In the genomic region with DNA sequence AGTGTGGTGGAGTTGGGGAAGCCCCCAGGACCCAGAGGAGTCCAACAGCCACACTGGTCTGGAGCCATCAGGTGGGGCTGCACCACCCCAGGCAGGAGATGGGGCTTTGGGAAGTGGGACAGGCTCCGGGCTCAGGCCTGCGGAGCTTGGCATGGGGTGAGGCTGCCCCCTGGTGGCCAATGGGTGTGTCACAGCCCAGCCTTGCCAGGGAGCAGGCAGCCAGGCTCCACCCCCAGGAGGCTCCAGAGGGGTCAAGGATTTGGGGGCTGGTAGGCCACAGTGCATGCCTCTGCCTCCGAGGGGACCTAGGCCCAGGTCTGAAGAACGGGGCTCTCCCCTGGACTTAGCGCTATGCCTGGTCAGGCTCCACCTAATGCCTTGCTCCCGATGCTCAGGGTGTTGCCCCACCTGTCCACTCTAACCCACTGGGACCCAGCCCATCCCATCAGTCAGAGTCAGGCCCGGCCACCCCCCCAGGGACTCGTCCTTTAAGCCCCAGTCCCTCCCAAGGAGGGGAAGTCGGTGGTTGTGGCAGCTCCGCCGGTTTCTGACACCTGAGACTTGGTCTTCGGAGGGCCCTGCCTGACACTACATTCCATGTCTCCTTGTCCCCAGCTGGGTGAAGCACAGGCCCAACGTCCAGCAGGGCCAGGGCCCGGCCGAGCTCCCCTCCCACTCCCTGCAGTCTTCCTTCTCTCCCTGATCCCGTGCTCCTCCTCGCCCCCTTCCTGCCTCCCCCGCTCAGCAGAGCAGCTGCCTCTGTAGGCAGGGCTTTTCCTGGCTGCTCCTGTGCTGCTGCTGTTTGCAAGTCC, we compare ENCODE assay signal across 1 cellular context.
A peak's percentile ranks its signal among the peaks of the same experiment; 100 is the strongest.
TF ChIP-seq lines count a peak whose summit lies in the region.

No MANE protein-coding gene starts in this region.

TF ChIP-seq in K562, 482 proteins besides CTCF, POLR2A, EP300 and RAD21 (continued from another document and continues in another):
- TF ChIP-seq NBN (IDR thresholded peaks at IDR 0.05; ENCODE audit: low read depth) = no peak
- no peak for TF ChIP-seq BRD4 (IDR thresholded peaks at IDR 0.05)
- TF ChIP-seq, protein P1, sequence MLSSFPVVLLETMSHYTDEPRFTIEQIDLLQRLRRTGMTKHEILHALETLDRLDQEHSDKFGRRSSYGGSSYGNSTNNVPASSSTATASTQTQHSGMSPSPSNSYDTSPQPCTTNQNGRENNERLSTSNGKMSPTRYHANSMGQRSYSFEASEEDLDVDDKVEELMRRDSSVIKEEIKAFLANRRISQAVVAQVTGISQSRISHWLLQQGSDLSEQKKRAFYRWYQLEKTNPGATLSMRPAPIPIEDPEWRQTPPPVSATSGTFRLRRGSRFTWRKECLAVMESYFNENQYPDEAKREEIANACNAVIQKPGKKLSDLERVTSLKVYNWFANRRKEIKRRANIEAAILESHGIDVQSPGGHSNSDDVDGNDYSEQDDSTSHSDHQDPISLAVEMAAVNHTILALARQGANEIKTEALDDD (IDR thresholded peaks at IDR 0.05) = no peak
- TF ChIP-seq ZNF384 (IDR thresholded peaks at IDR 0.05; ENCODE audit: low read depth, low read length) = no peak
- TF ChIP-seq MEIS2 (IDR thresholded peaks at IDR 0.05; ENCODE audit: partially characterized antibody) = no peak
- no peak for TF ChIP-seq ZNF354B (CRISPR knock-in tag; IDR thresholded peaks at IDR 0.05)
- TF ChIP-seq, protein P2, sequence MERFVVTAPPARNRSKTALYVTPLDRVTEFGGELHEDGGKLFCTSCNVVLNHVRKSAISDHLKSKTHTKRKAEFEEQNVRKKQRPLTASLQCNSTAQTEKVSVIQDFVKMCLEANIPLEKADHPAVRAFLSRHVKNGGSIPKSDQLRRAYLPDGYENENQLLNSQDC (CRISPR knock-in tag; IDR thresholded peaks at IDR 0.05) = no peak
- no peak for TF ChIP-seq ATF1 (CRISPR knock-in tag; IDR thresholded peaks at IDR 0.05)
- TF ChIP-seq ATF1 (tag; IDR thresholded peaks at IDR 0.05) = no peak
- no peak for TF ChIP-seq PHB2 (IDR thresholded peaks at IDR 0.05; ENCODE audit: low read depth)
- TF ChIP-seq EZH2 (IDR thresholded peaks at IDR 0.05; ENCODE audit: borderline replicate concordance, low read depth, low read length) = no peak
- TF ChIP-seq ZNF197 (CRISPR knock-in tag; IDR thresholded peaks at IDR 0.05; ENCODE audit: low read depth) = no peak
- no peak for TF ChIP-seq ZSCAN32 (CRISPR knock-in tag; IDR thresholded peaks at IDR 0.05)
- TF ChIP-seq, protein P3, sequence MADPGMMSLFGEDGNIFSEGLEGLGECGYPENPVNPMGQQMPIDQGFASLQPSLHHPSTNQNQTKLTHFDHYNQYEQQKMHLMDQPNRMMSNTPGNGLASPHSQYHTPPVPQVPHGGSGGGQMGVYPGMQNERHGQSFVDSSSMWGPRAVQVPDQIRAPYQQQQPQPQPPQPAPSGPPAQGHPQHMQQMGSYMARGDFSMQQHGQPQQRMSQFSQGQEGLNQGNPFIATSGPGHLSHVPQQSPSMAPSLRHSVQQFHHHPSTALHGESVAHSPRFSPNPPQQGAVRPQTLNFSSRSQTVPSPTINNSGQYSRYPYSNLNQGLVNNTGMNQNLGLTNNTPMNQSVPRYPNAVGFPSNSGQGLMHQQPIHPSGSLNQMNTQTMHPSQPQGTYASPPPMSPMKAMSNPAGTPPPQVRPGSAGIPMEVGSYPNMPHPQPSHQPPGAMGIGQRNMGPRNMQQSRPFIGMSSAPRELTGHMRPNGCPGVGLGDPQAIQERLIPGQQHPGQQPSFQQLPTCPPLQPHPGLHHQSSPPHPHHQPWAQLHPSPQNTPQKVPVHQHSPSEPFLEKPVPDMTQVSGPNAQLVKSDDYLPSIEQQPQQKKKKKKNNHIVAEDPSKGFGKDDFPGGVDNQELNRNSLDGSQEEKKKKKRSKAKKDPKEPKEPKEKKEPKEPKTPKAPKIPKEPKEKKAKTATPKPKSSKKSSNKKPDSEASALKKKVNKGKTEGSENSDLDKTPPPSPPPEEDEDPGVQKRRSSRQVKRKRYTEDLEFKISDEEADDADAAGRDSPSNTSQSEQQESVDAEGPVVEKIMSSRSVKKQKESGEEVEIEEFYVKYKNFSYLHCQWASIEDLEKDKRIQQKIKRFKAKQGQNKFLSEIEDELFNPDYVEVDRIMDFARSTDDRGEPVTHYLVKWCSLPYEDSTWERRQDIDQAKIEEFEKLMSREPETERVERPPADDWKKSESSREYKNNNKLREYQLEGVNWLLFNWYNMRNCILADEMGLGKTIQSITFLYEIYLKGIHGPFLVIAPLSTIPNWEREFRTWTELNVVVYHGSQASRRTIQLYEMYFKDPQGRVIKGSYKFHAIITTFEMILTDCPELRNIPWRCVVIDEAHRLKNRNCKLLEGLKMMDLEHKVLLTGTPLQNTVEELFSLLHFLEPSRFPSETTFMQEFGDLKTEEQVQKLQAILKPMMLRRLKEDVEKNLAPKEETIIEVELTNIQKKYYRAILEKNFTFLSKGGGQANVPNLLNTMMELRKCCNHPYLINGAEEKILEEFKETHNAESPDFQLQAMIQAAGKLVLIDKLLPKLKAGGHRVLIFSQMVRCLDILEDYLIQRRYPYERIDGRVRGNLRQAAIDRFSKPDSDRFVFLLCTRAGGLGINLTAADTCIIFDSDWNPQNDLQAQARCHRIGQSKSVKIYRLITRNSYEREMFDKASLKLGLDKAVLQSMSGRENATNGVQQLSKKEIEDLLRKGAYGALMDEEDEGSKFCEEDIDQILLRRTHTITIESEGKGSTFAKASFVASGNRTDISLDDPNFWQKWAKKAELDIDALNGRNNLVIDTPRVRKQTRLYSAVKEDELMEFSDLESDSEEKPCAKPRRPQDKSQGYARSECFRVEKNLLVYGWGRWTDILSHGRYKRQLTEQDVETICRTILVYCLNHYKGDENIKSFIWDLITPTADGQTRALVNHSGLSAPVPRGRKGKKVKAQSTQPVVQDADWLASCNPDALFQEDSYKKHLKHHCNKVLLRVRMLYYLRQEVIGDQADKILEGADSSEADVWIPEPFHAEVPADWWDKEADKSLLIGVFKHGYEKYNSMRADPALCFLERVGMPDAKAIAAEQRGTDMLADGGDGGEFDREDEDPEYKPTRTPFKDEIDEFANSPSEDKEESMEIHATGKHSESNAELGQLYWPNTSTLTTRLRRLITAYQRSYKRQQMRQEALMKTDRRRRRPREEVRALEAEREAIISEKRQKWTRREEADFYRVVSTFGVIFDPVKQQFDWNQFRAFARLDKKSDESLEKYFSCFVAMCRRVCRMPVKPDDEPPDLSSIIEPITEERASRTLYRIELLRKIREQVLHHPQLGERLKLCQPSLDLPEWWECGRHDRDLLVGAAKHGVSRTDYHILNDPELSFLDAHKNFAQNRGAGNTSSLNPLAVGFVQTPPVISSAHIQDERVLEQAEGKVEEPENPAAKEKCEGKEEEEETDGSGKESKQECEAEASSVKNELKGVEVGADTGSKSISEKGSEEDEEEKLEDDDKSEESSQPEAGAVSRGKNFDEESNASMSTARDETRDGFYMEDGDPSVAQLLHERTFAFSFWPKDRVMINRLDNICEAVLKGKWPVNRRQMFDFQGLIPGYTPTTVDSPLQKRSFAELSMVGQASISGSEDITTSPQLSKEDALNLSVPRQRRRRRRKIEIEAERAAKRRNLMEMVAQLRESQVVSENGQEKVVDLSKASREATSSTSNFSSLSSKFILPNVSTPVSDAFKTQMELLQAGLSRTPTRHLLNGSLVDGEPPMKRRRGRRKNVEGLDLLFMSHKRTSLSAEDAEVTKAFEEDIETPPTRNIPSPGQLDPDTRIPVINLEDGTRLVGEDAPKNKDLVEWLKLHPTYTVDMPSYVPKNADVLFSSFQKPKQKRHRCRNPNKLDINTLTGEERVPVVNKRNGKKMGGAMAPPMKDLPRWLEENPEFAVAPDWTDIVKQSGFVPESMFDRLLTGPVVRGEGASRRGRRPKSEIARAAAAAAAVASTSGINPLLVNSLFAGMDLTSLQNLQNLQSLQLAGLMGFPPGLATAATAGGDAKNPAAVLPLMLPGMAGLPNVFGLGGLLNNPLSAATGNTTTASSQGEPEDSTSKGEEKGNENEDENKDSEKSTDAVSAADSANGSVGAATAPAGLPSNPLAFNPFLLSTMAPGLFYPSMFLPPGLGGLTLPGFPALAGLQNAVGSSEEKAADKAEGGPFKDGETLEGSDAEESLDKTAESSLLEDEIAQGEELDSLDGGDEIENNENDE (IDR thresholded peaks at IDR 0.05; ENCODE audit: low read depth, low read length) = no peak
- no peak for TF ChIP-seq ZNF79 (CRISPR knock-in tag; IDR thresholded peaks at IDR 0.05; ENCODE audit: low read depth)
- TF ChIP-seq, protein P4, sequence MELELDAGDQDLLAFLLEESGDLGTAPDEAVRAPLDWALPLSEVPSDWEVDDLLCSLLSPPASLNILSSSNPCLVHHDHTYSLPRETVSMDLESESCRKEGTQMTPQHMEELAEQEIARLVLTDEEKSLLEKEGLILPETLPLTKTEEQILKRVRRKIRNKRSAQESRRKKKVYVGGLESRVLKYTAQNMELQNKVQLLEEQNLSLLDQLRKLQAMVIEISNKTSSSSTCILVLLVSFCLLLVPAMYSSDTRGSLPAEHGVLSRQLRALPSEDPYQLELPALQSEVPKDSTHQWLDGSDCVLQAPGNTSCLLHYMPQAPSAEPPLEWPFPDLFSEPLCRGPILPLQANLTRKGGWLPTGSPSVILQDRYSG (tag; conservative IDR thresholded peaks at IDR 0.05; ENCODE audit: low read depth) = no peak
- no peak for TF ChIP-seq BRCA1 (IDR thresholded peaks at IDR 0.05)
- no peak for TF ChIP-seq BRCA1 (CRISPR knock-in tag; IDR thresholded peaks at IDR 0.05)
- TF ChIP-seq YY1 (IDR thresholded peaks at IDR 0.05; ENCODE audit: borderline replicate concordance in 1 of 3, control insufficient read depth in 1 of 3, extremely low read depth in 1 of 3, insufficient read depth in 3 of 3, insufficient read length in 1 of 3, insufficient replicate concordance in 2 of 3, low read depth in 1 of 3, low read length in 2 of 3) = no peak
- TF ChIP-seq NCOA2 (IDR thresholded peaks at IDR 0.05; ENCODE audit: partially characterized antibody in 2 of 2) = no peak
- TF ChIP-seq ZNF764 (CRISPR knock-in tag; IDR thresholded peaks at IDR 0.05; ENCODE audit: low read depth) = 0 out of 2 replicates have a peak, but pooled peaks have one; percentile 55
- TF ChIP-seq NONO (IDR thresholded peaks at IDR 0.05; ENCODE audit: low read depth in 2 of 2, low read length in 1 of 2) = no peak; a peak in 1 of 4 replicates
- no peak for TF ChIP-seq ZC3H11A (IDR thresholded peaks at IDR 0.05; ENCODE audit: low read depth, low read length)
- TF ChIP-seq, protein P5, sequence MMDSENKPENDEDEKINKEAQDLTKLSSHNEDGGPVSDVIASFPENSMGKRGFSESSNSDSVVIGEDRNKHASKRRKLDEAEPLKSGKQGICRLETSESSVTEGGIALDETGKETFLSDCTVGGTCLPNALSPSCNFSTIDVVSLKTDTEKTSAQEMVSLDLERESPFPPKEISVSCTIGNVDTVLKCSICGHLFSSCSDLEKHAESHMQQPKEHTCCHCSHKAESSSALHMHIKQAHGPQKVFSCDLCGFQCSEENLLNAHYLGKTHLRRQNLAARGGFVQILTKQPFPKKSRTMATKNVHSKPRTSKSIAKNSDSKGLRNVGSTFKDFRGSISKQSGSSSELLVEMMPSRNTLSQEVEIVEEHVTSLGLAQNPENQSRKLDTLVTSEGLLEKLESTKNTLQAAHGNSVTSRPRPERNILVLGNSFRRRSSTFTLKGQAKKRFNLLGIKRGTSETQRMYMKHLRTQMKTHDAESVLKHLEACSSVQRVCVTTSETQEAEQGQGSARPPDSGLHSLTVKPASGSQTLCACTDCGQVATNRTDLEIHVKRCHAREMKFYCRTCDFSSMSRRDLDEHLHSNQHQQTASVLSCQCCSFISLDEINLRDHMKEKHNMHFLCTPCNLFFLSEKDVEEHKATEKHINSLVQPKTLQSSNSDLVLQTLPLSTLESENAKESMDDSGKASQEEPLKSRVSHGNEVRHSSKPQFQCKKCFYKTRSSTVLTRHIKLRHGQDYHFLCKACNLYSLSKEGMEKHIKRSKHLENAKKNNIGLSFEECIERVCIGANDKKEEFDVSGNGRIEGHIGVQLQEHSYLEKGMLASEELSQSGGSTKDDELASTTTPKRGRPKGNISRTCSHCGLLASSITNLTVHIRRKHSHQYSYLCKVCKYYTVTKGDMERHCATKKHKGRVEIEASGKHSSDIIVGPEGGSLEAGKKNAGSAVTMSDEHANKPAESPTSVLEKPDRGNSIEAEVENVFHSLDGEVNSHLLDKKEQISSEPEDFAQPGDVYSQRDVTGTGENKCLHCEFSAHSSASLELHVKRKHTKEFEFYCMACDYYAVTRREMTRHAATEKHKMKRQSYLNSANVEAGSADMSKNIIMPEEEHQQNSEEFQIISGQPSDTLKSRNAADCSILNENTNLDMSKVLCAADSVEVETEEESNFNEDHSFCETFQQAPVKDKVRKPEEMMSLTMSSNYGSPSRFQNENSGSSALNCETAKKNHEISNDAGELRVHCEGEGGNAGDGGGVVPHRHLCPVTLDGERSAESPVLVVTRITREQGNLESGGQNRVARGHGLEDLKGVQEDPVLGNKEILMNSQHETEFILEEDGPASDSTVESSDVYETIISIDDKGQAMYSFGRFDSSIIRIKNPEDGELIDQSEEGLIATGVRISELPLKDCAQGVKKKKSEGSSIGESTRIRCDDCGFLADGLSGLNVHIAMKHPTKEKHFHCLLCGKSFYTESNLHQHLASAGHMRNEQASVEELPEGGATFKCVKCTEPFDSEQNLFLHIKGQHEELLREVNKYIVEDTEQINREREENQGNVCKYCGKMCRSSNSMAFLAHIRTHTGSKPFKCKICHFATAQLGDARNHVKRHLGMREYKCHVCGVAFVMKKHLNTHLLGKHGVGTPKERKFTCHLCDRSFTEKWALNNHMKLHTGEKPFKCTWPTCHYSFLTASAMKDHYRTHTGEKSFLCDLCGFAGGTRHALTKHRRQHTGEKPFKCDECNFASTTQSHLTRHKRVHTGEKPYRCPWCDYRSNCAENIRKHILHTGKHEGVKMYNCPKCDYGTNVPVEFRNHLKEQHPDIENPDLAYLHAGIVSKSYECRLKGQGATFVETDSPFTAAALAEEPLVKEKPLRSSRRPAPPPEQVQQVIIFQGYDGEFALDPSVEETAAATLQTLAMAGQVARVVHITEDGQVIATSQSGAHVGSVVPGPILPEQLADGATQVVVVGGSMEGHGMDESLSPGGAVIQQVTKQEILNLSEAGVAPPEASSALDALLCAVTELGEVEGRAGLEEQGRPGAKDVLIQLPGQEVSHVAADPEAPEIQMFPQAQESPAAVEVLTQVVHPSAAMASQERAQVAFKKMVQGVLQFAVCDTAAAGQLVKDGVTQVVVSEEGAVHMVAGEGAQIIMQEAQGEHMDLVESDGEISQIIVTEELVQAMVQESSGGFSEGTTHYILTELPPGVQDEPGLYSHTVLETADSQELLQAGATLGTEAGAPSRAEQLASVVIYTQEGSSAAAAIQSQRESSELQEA (IDR thresholded peaks at IDR 0.05; ENCODE audit: low read depth) = no peak
- TF ChIP-seq ZNF766 (CRISPR knock-in tag; conservative IDR thresholded peaks at IDR 0.05) = no peak
- no peak for TF ChIP-seq ZFX (CRISPR knock-in tag; IDR thresholded peaks at IDR 0.05)
- TF ChIP-seq ZNF76 (CRISPR knock-in tag; IDR thresholded peaks at IDR 0.05; ENCODE audit: borderline replicate concordance) = no peak
- TF ChIP-seq ERF (CRISPR knock-in tag; IDR thresholded peaks at IDR 0.05) = peak; percentile 57
- TF ChIP-seq, protein P6, sequence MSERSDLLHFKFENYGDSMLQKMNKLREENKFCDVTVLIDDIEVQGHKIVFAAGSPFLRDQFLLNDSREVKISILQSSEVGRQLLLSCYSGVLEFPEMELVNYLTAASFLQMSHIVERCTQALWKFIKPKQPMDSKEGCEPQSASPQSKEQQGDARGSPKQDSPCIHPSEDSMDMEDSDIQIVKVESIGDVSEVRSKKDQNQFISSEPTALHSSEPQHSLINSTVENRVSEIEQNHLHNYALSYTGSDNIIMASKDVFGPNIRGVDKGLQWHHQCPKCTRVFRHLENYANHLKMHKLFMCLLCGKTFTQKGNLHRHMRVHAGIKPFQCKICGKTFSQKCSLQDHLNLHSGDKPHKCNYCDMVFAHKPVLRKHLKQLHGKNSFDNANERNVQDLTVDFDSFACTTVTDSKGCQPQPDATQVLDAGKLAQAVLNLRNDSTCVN (CRISPR knock-in tag; IDR thresholded peaks at IDR 0.05) = no peak
